Comparison of ENCODE assay signal across 7 cellular contexts in the genomic region with DNA sequence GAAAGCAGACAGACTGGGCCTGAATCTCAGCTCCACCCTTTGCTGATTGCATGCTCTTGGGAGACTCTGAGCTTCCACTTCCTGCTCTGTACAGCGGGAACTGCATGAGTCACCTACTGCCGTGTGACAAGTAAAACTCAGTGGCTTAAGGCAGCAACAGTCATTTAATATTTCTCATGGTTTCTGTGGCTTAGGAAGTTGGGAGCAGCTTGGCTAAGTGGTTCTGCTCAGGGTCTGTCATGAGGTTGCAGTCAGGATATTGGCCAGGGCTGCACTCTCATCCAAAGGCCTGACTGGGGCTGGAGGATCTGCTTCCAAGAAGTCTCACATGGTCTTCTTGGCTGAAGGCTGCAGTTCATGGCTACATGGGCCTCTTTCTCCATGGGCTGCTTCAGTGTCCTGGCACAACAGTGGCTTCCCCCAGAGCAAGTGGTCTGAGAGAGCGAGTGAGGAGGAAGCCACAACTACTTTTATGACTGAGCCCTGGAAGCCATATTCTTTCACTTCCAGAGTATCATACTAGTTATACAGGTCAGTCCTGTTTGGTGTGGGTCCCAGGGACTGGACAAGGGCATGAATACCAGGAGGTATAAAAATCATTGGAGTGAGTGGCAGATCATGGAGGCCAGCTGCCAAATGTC. TPM values are rescaled to one million over a fixed set of nuclear protein-coding genes. Genes with fewer than 3 reads are reported as not detected.
DNase-seq lines count a peak whose midpoint lies in the region.

No MANE protein-coding gene starts in this region.

- intact Hi-C loops in posterior vena cava (cut with DNase I), result no loop called here

- peak; percentile 31 for DNase-seq in H4 (ENCODE audit: low spot score)
- peak; percentile 45 for DNase-seq in OCI-M1 (lab: John Stamatoyannopoulos, UW)
- DNase-seq in dedifferentiated amniotic fluid mesenchymal stem cell (ENCODE audit: extremely low spot score), result peak; percentile 14
- DNase-seq in posterior vena cava (ENCODE audit: low spot score), result peak; percentile 32
- DNase-seq in UCSD-AML1 (lab: John Stamatoyannopoulos, UW; ENCODE audit: unreplicated experiment), result no peak
- no peak for DNase-seq in iPS-NIHi7 (ENCODE audit: extremely low spot score)
- no peak for DNase-seq in NCI-H1930 (lab: John Stamatoyannopoulos, UW)

RNA-seq across cellular contexts. Expression of a gene that starts 49.7 kb away (rescaled TPM):
- 0.68 and 1.2 TPM in 2 replicates for total RNA-seq in H4 (2014; rRNA removed; shearing (Covaris generic))
- under 1 TPM; 0.62 to 0.79 TPM for total RNA-seq in posterior vena cava

Comparison
In these comparisons a context has a peak if more than half of its experiments do, and no peak if none do; other contexts are left out.
1. DNase-seq: peak in H4 (single experiment), OCI-M1 (single experiment), dedifferentiated amniotic fluid mesenchymal stem cell (single experiment) and posterior vena cava (single experiment); none in UCSD-AML1 (single experiment), iPS-NIHi7 (single experiment) and NCI-H1930 (0 of 2).